ENCODE assay signal across 9 cellular contexts in the genomic region with DNA sequence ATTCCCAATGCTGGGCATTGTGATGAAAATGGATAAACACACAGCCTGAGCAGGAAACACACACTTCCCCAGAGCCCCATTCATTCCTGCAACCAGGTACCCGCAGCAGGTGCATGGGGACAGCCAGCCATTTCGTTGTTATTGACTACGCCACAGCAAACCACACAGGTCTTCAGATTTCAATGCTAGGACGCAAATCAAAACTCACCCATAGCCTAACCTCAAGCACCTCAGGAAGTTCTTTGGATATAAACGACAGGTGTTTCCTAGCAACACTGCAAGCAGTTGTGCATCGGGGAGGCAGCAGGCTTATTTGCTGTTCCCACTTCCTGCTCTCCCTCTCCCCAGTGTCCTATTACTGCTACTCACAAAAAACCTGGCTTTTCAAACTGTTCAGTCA.
DNase-seq lines count a peak whose midpoint lies in the region; ATAC-seq lines count a peak whose summit lies in the region.
"Had no signal": no experiment of that assay in that cellular context is flagged by ENCODE, and none has a peak within 500 bp of the region (broad histone marks: within the 10 kb centered on the region; RNA-seq: fewer than 3 reads in every experiment).

No MANE protein-coding gene starts in this region.

- H3K4me3 Mint-ChIP-seq in activated T-cell treated with anti-CD3 and anti-CD28 coated beads, Interleukin-2, amount 50 U/mL, for 24 hours: peak overlapping the region; percentile 9
- H3K4me3 Mint-ChIP-seq: nephron progenitor cell had no signal

- peak; percentile 19 for DNase-seq in activated CD8-positive, alpha-beta memory T cell treated with anti-CD3 and anti-CD28 coated beads, Interleukin-2, amount 50 U/mL, for 1 hour (ENCODE audit: extremely low read depth)
- no peak for DNase-seq in activated CD8-positive, alpha-beta memory T cell treated with anti-CD3 and anti-CD28 coated beads for 24 hours
- peak; percentile 34 for DNase-seq in NCI-H1436 treated with DMSO at 0.1 percent for 48 hours (lab: John Stamatoyannopoulos, UW)
- no peak for DNase-seq in activated T-cell treated with anti-CD3 and anti-CD28 coated beads, Interleukin-2, amount 50 U/mL, for 24 hours
- peak; percentile 32 for DNase-seq in pulmonary artery endothelial cell (ENCODE audit: low read depth, low spot score)
- DNase-seq in NCI-H82 treated with DMSO at 0.1 percent for 48 hours (lab: John Stamatoyannopoulos, UW; ENCODE audit: unreplicated experiment): no peak
- no peak for DNase-seq in cardiac septum (ENCODE audit: low spot score)
- DNase-seq: nephron progenitor cell had no signal

- intact Hi-C loops in cardiac septum (cut with DNase I): no loop called here

- peaks cover 41% of the 10 kb centered on the region for H3K4me1 Mint-ChIP-seq in activated T-cell treated with anti-CD3 and anti-CD28 coated beads, Interleukin-2, amount 50 U/mL, for 24 hours (ENCODE audit: low read depth)

- H3K27ac Mint-ChIP-seq in activated T-cell treated with anti-CD3 and anti-CD28 coated beads, Interleukin-2, amount 50 U/mL, for 24 hours: peak overlapping the region; percentile 47
- H3K27ac Mint-ChIP-seq: nephron progenitor cell had no signal

- H3K9me3 Mint-ChIP-seq in activated T-cell treated with anti-CD3 and anti-CD28 coated beads, Interleukin-2, amount 50 U/mL, for 24 hours: peaks cover 11% of the 10 kb centered on the region

- H3K36me3 Mint-ChIP-seq in activated T-cell treated with anti-CD3 and anti-CD28 coated beads, Interleukin-2, amount 50 U/mL, for 24 hours (ENCODE audit: low read depth): peaks cover 34% of the 10 kb centered on the region

- ATAC-seq in HG03378 (IDR thresholded peaks at IDR 0.05; ENCODE audit: unreplicated experiment): no peak

- H3K27me3 Mint-ChIP-seq in activated T-cell treated with anti-CD3 and anti-CD28 coated beads, Interleukin-2, amount 50 U/mL, for 24 hours: no peaks in the 10 kb centered on the region

Comparison
In these comparisons a context has a peak if more than half of its experiments do, and no peak if none do; other contexts are left out.
1. DNase-seq: peak in activated CD8-positive, alpha-beta memory T cell treated with anti-CD3 and anti-CD28 coated beads, Interleukin-2, amount 50 U/mL, for 1 hour (single experiment), NCI-H1436 treated with DMSO at 0.1 percent for 48 hours (single experiment) and pulmonary artery endothelial cell (single experiment); none in activated CD8-positive, alpha-beta memory T cell treated with anti-CD3 and anti-CD28 coated beads for 24 hours (single experiment), activated T-cell treated with anti-CD3 and anti-CD28 coated beads, Interleukin-2, amount 50 U/mL, for 24 hours (single experiment), NCI-H82 treated with DMSO at 0.1 percent for 48 hours (single experiment) and cardiac septum (single experiment).